Comparison of ENCODE assay signal across 18 cellular contexts in the genomic region with DNA sequence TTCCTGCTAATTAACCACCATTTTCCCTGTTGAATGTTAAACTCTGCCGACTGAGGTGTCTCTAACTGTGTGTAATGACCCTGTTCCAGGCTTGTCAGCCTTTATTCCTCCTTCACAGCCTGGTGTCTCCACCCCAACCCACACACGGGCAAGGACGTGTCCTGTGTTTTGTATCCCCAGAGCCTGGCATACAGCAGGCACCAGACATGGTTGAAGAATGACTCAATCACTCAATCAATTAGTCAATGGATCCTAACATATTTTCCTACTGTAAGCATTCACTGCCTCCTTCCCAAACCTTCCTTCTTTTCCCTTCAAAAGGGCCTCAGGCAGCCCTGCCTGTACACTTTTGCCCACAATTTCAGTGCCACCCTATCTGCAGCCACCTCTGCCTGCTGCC. TPM values are rescaled to one million over a fixed set of nuclear protein-coding genes. Genes with fewer than 3 reads are reported as not detected.
DNase-seq lines count a peak whose midpoint lies in the region; ATAC-seq and TF ChIP-seq lines count a peak whose summit lies in the region.
"Had no signal": no experiment of that assay in that cellular context is flagged by ENCODE, and none has a peak within 500 bp of the region (broad histone marks: within the 10 kb centered on the region; RNA-seq: fewer than 3 reads in every experiment).

No MANE protein-coding gene starts in this region.

- no peak for TF ChIP-seq CTCF in A673 (conservative IDR thresholded peaks at IDR 0.05; ENCODE audit: low read depth, low read length)
- TF ChIP-seq CTCF in prostate gland (IDR thresholded peaks at IDR 0.05) = no peak
- TF ChIP-seq CTCF in transverse colon (IDR thresholded peaks at IDR 0.05) = no peak

- TF ChIP-seq POLR2A in prostate gland (IDR thresholded peaks at IDR 0.05) = no peak
- TF ChIP-seq POLR2A in transverse colon (IDR thresholded peaks at IDR 0.05) = no peak

- H3K36me3 ChIP-seq in A673 (ENCODE audit: insufficient read depth, low read length, poor library complexity, severe bottlenecking) (no peaks in the 10 kb centered on the region), prostate gland (no peaks in the 10 kb centered on the region), transverse colon (no peaks in the 10 kb centered on the region)
- H3K36me3 ChIP-seq: uterus had no signal

- intact Hi-C loops in A673 (cut with micrococcal nuclease; ENCODE audit: unreplicated experiment) = no loop called here
- intact Hi-C loops in prostate gland (cut with DNase I) = no loop called here
- intact Hi-C loops in transverse colon (cut with DNase I; ENCODE audit: low total_unique reads) = no loop called here

- in situ Hi-C loops in transverse colon (cut with MboI; ENCODE audit: low pct_ligation_motif_present in 1 of 4, low pct_unique_long_range_greater_than_20kb in 1 of 4, low sequenced_read_pairs in 3 of 4) = loop anchor here in 1 of 4 donors (25.0 kb wide), 1 partner anchor 218 kb away; no protein-coding TSS in a partner anchor

- no peak for TF ChIP-seq EP300 in transverse colon (IDR thresholded peaks at IDR 0.05; ENCODE audit: low read depth)

- DNase-seq in A673 (ENCODE audit: low spot score) (no peak), M059J (ENCODE audit: low read depth) (peak; percentile 26), dedifferentiated amniotic fluid mesenchymal stem cell (ENCODE audit: extremely low spot score) (peak; percentile 25), prostate gland (ENCODE audit: low spot score) (no peak), transverse colon (no peak), SIG-M5 treated with dmso at 0.1 percent for 504 hours (lab: John Stamatoyannopoulos, UW; ENCODE audit: unreplicated experiment) (no peak), cerebellar cortex (ENCODE audit: low spot score) (no peak)
- DNase-seq: activated CD4-positive, alpha-beta T cell treated with anti-CD3 and anti-CD28 coated beads for 48 hours; activated naive CD8-positive, alpha-beta T cell treated with anti-CD3 and anti-CD28 coated beads, Interleukin-2, amount 10 ng/mL, durations not matched to agents 7 days and 5 days; CD4-positive, alpha-beta T cell; foreskin melanocyte; GF-D8; naive thymus-derived CD8-positive, alpha-beta T cell; NCI-H1417; NCI-H510A; posterior cingulate gyrus; uterus had no signal

- H3K27ac ChIP-seq in A673 (ENCODE audit: low read depth, low read length, poor library complexity, severe bottlenecking) (peak overlapping the region; percentile 83), prostate gland (peak overlapping the region; percentile 2 to 64), transverse colon (no peak overlapping the region)

- no peak overlapping the region for H3K4me3 ChIP-seq in A673 (ENCODE audit: low read depth, low read length, poor library complexity, severe bottlenecking)
- H3K4me3 ChIP-seq in prostate gland = no peak overlapping the region
- H3K4me3 ChIP-seq in transverse colon = no peak overlapping the region
- H3K4me3 ChIP-seq: uterus had no signal

- H3K9me3 ChIP-seq in A673 (ENCODE audit: low read depth, low read length, poor library complexity, severe bottlenecking) = no peaks in the 10 kb centered on the region
- H3K9me3 ChIP-seq in prostate gland = no peaks in the 10 kb centered on the region
- no peaks in the 10 kb centered on the region for H3K9me3 ChIP-seq in transverse colon
- H3K9me3 ChIP-seq: uterus had no signal

- ATAC-seq in GM21825 (IDR thresholded peaks at IDR 0.05; ENCODE audit: unreplicated experiment) = no peak
- ATAC-seq: naive thymus-derived CD8-positive, alpha-beta T cell had no signal

- H3K4me1 ChIP-seq in A673 (ENCODE audit: insufficient read depth, low read length, poor library complexity, severe bottlenecking) (peaks cover 65% of the 10 kb centered on the region), prostate gland (replicated peaks) (no peaks in the 10 kb centered on the region), transverse colon (peaks cover 6 to 25% (median 13%) of the 10 kb centered on the region in 4 donors)

- POLR2A ChIA-PET in A673 (lab: Charles Lee; ENCODE audit: low non-redundant PET) = no interaction called here

- no TSS peak for BruUV-seq in A673 (replicated peaks; lab: Mats Ljungman, UMichigan)

- WGBS in prostate gland = 74% methylated on average over 3 of the region's 3 CpGs
- WGBS in transverse colon (ENCODE audit: low coverage in 1 of 2), 2 donors = 83 to 87% methylated on average over 2 to 3 of the region's 3 CpGs

- no peaks in the 10 kb centered on the region for H3K27me3 ChIP-seq in A673 (replicated peaks; ENCODE audit: insufficient read depth, low read depth, low read length, poor library complexity)
- no peaks in the 10 kb centered on the region for H3K27me3 ChIP-seq in prostate gland (replicated peaks; ENCODE audit: insufficient read depth)
- H3K27me3 ChIP-seq in transverse colon = peaks cover 29% of the 10 kb centered on the region
- H3K27me3 ChIP-seq: uterus had no signal

- CTCF ChIA-PET in A673 (lab: Charles Lee) = interaction anchor here (1.8 kb wide), 1 partner anchor 12 kb away, joined by 5 read pairs; no protein-coding TSS in a partner anchor

RNA-seq across cellular contexts. Expression of a gene that starts 2.7 kb away (rescaled TPM):
- 88.9 and 99.6 TPM in 2 replicates for total RNA-seq in A673 (2021)
- total RNA-seq in M059J (2014; rRNA removed; shearing (Covaris generic)) = 2.6 and 3.5 TPM in 2 replicates
- total RNA-seq in prostate gland = 100 to 1,000 TPM; 238 to 659 TPM
- 100 to 1,000 TPM; 101 to 487 (median 231) TPM for total RNA-seq in transverse colon

Comparison
In these comparisons a context has a peak if more than half of its experiments do, and no peak if none do; other contexts are left out.
1. DNase-seq: peak in M059J (single experiment) and dedifferentiated amniotic fluid mesenchymal stem cell (single experiment); none in A673 (single experiment), prostate gland (single experiment), transverse colon (single experiment), SIG-M5 treated with dmso at 0.1 percent for 504 hours (single experiment) and cerebellar cortex (single experiment).
2. H3K27ac ChIP-seq: peak in A673 (single experiment) and prostate gland (2 of 2); none in transverse colon (0 of 4).
3. RNA of a gene that starts 2.7 kb away (total RNA-seq): 238 to 659 TPM in prostate gland, 101 to 487 TPM in transverse colon and 88.9 to 99.6 TPM in A673; 2.6 to 3.5 TPM in M059J; every median in the first group is over 10 times any median in the second.